10 cellular contexts compared by ENCODE assay signal in genomic region chr14:58072288-58073071, GRCh38.
A peak's percentile ranks its signal among the peaks of the same experiment; 100 is the strongest.
DNase-seq lines count a peak whose midpoint lies in the region; ATAC-seq and TF ChIP-seq lines count a peak whose summit lies in the region.
"Had no signal": no experiment of that assay in that cellular context is flagged by ENCODE, and none has a peak within 500 bp of the region (broad histone marks: within the 10 kb centered on the region; RNA-seq: fewer than 3 reads in every experiment).

No MANE protein-coding gene starts in this region.

- H4K20me1 ChIP-seq in SU-DHL-6 (ENCODE audit: low read depth, low read length), result no peaks in the 10 kb centered on the region

- H3K4me3 Mint-ChIP-seq in central memory CD8-positive, alpha-beta T cell, result no peak overlapping the region

- no peaks in the 10 kb centered on the region for H3K36me3 ChIP-seq in SU-DHL-6 (ENCODE audit: low read length)

- no peak overlapping the region for H3K27ac ChIP-seq in SU-DHL-6 (ENCODE audit: low read depth, low read length)
- H3K27ac ChIP-seq: skin epidermis had no signal

- no peak overlapping the region for H3K4me2 ChIP-seq in SU-DHL-6 (ENCODE audit: low read depth, low read length, poor library complexity, severe bottlenecking)

- no peaks in the 10 kb centered on the region for H3F3A ChIP-seq in SU-DHL-6 (ENCODE audit: insufficient read depth)

- H3K27me3 Mint-ChIP-seq in central memory CD8-positive, alpha-beta T cell, result no peaks in the 10 kb centered on the region

- no peak overlapping the region for H3K27ac Mint-ChIP-seq in central memory CD8-positive, alpha-beta T cell (ENCODE audit: low read depth)
- H3K27ac Mint-ChIP-seq: CD8-positive, alpha-beta memory T cell had no signal

- H2AFZ ChIP-seq in SU-DHL-6 (ENCODE audit: low read depth, low read length, severe bottlenecking), result no peak overlapping the region

- no peaks in the 10 kb centered on the region for H3K36me3 Mint-ChIP-seq in central memory CD8-positive, alpha-beta T cell (ENCODE audit: insufficient read depth)
- H3K36me3 Mint-ChIP-seq: CD8-positive, alpha-beta memory T cell had no signal

- H3K9me2 ChIP-seq in SU-DHL-6 (replicated peaks; ENCODE audit: insufficient read depth, low read length), result no peaks in the 10 kb centered on the region

- H3K9me3 Mint-ChIP-seq in central memory CD8-positive, alpha-beta T cell, result no peaks in the 10 kb centered on the region
- H3K9me3 Mint-ChIP-seq: CD8-positive, alpha-beta memory T cell had no signal

- no peaks in the 10 kb centered on the region for H3K79me2 ChIP-seq in SU-DHL-6 (ENCODE audit: insufficient read depth, low read length)

- ATAC-seq in HG02798 (IDR thresholded peaks at IDR 0.05; ENCODE audit: poor library complexity, unreplicated experiment), result peak; percentile 72
- peak; percentile 40 for ATAC-seq in central memory CD8-positive, alpha-beta T cell (replicated peaks; ENCODE audit: extremely low read depth, poor library complexity, severe bottlenecking)

- H3K9ac ChIP-seq in SU-DHL-6 (ENCODE audit: low read length), result no peak overlapping the region

- no peak overlapping the region for H3K4me3 ChIP-seq in SU-DHL-6 (ENCODE audit: insufficient read depth, low read length, poor library complexity, severe bottlenecking)
- H3K4me3 ChIP-seq: skin epidermis had no signal

- no peaks in the 10 kb centered on the region for H3K9me3 ChIP-seq in SU-DHL-6 (ENCODE audit: insufficient read depth, low read length)

- no peaks in the 10 kb centered on the region; the same call in 1 of the 2 replicates for H3K27me3 ChIP-seq in SU-DHL-6 (ENCODE audit: low read length)

- TF ChIP-seq CTCF in SU-DHL-6 (IDR thresholded peaks at IDR 0.05; ENCODE audit: insufficient read depth, low read length, poor library complexity, severe bottlenecking), result peak; percentile 53

- H3K4me1 Mint-ChIP-seq in central memory CD8-positive, alpha-beta T cell, result no peaks in the 10 kb centered on the region
- H3K4me1 Mint-ChIP-seq: CD8-positive, alpha-beta memory T cell had no signal

- DNase-seq in activated CD4-positive, alpha-beta T cell treated with anti-CD3 and anti-CD28 coated beads for 24 hours (ENCODE audit: low read depth in 2 of 2), result peak; percentile 21 to 24
- DNase-seq in activated CD4-positive, alpha-beta T cell treated with anti-CD3 and anti-CD28 coated beads for 1 hour, result no peak
- DNase-seq in NCI-H1417 treated with DMSO at 0.1 percent for 48 hours (lab: John Stamatoyannopoulos, UW) (peak; percentile 26), kidney glomerular epithelial cell (lab: John Stamatoyannopoulos, UW) (peak; percentile 50)
- peak in 1 of 2 donors; percentile 11 for DNase-seq in central memory CD8-positive, alpha-beta T cell (ENCODE audit: low spot score in 2 of 2)
- peak; percentile 14 for DNase-seq in stimulated activated CD4-positive, alpha-beta T cell treated with anti-CD3 and anti-CD28 coated beads, Interleukin-4, amount 100 ng/mL, for 1 hour
